In genomic region chr4:153418114-153418513, GRCh38 we compare ENCODE assay signal across 27 cellular contexts. TPM values are rescaled to one million over a fixed set of nuclear protein-coding genes. Genes with fewer than 3 reads are reported as not detected.
DNase-seq lines count a peak whose midpoint lies in the region; ATAC-seq and TF ChIP-seq lines count a peak whose summit lies in the region.
"Had no signal": no experiment of that assay in that cellular context is flagged by ENCODE, and none has a peak within 500 bp of the region (broad histone marks: within the 10 kb centered on the region; RNA-seq: fewer than 3 reads in every experiment).

No MANE protein-coding gene starts in this region.

- peaks cover 0 to 4% (median 3%) of the 10 kb centered on the region in 3 donors for H3K36me3 Mint-ChIP-seq in immature natural killer cell
- no peaks in the 10 kb centered on the region for H3K36me3 Mint-ChIP-seq in CD4-positive, alpha-beta T cell (ENCODE audit: low read depth)

- no peaks in the 10 kb centered on the region for H3K9me3 ChIP-seq in HUES6 (ENCODE audit: control insufficient read depth, insufficient read depth, low read depth, low read length)
- no peaks in the 10 kb centered on the region for H3K9me3 ChIP-seq in fibroblast of lung (ENCODE audit: control insufficient read depth, insufficient read depth, low read depth, low read length)
- H3K9me3 ChIP-seq in smooth muscle cell (replicated peaks; ENCODE audit: low read depth) = no peaks in the 10 kb centered on the region
- no peaks in the 10 kb centered on the region for H3K9me3 ChIP-seq in CD4-positive, alpha-beta T cell (ENCODE audit: control insufficient read depth, low read length)
- H3K9me3 ChIP-seq: HAP-1, left ventricle myocardium inferior, mucosa of descending colon, SJSA1, transverse colon had no signal

- peaks cover 15% of the 10 kb centered on the region; the same call in 1 of the 2 replicates for H3K4me1 ChIP-seq in HUES6 (ENCODE audit: control insufficient read depth, insufficient read depth, low read length)
- H3K4me1 ChIP-seq in fibroblast of lung (ENCODE audit: control insufficient read depth, extremely low read depth, insufficient read depth, low read length) = no peaks in the 10 kb centered on the region
- H3K4me1 ChIP-seq in smooth muscle cell (ENCODE audit: low read depth) = peaks cover 7% of the 10 kb centered on the region
- H3K4me1 ChIP-seq: left ventricle myocardium inferior, transverse colon had no signal

- intact Hi-C loops in CD4-positive, alpha-beta T cell (cut with DNase I, micrococcal nuclease) = loop anchor here in 1 of 2 experiments (5.0 kb wide), 1 partner anchor 51 kb away; no protein-coding TSS in a partner anchor

- H3K79me2 ChIP-seq in fibroblast of lung (ENCODE audit: control insufficient read depth, insufficient read depth, low read length) = no peaks in the 10 kb centered on the region
- H3K79me2 ChIP-seq in smooth muscle cell (ENCODE audit: low read depth) = no peaks in the 10 kb centered on the region

- POLR2A ChIA-PET in CD4-positive, alpha-beta T cell (lab: Charles Lee) = no interaction called here

- H3K27ac ChIP-seq in HUES6 (ENCODE audit: low read depth, low read length) (peak overlapping the region; percentile 34; the same call in 1 of the 2 replicates), fibroblast of lung (ENCODE audit: insufficient read depth, low read length) (no peak overlapping the region), smooth muscle cell (ENCODE audit: low read depth) (peak overlapping the region; percentile 7)
- H3K27ac ChIP-seq in CD4-positive, alpha-beta T cell (ENCODE audit: low read depth, low read length) = no peak overlapping the region
- H3K27ac ChIP-seq: cardiac muscle cell, left ventricle myocardium inferior, SJSA1, transverse colon had no signal

- H3K27ac Mint-ChIP-seq in immature natural killer cell = no peak overlapping the region
- H3K27ac Mint-ChIP-seq in CD4-positive, alpha-beta T cell = no peak overlapping the region
- H3K27ac Mint-ChIP-seq: stimulated activated naive CD8-positive, alpha-beta T cell treated with anti-CD3 and anti-CD28 coated beads, Interleukin-15, Interleukin-2, amounts not matched to agents 100 ng/mL and 50 ng/mL, for 24 hours had no signal

- ATAC-seq in CD4-positive, alpha-beta T cell (ENCODE audit: poor library complexity) = no peak
- ATAC-seq: mucosa of descending colon, Panc1 had no signal

- TF ChIP-seq CTCF in fibroblast of lung (conservative IDR thresholded peaks at IDR 0.05 in 1 of 2, IDR thresholded peaks at IDR 0.05 in 1 of 2; ENCODE audit: low read depth in 1 of 2, low read length in 2 of 2) (no peak), smooth muscle cell (IDR thresholded peaks at IDR 0.05; ENCODE audit: borderline replicate concordance, insufficient read depth, poor library complexity, severe bottlenecking) (no peak)
- no peak for TF ChIP-seq CTCF in CD4-positive, alpha-beta T cell (IDR thresholded peaks at IDR 0.05)

- no peaks in the 10 kb centered on the region for H3K9me3 Mint-ChIP-seq in immature natural killer cell
- H3K9me3 Mint-ChIP-seq in CD4-positive, alpha-beta T cell = no peaks in the 10 kb centered on the region
- H3K9me3 Mint-ChIP-seq: stimulated activated naive CD8-positive, alpha-beta T cell treated with anti-CD3 and anti-CD28 coated beads, Interleukin-15, Interleukin-2, amounts not matched to agents 100 ng/mL and 50 ng/mL, for 24 hours; T-helper 2 cell treated with Interferon-gamma antibody and Interleukin-4, amounts not matched to agents 5 μg/mL and 100 μg/mL, for 36 hours; WTC11 had no signal

- no peaks in the 10 kb centered on the region for H3K4me1 Mint-ChIP-seq in immature natural killer cell
- peaks cover 10% of the 10 kb centered on the region for H3K4me1 Mint-ChIP-seq in CD4-positive, alpha-beta T cell (ENCODE audit: low read depth)

- no peak overlapping the region for H3K4me2 ChIP-seq in fibroblast of lung (ENCODE audit: extremely low read depth, insufficient read depth, low read length)
- H3K4me2 ChIP-seq in smooth muscle cell = no peak overlapping the region

- no peaks in the 10 kb centered on the region for H3F3A ChIP-seq in smooth muscle cell (ENCODE audit: low read depth)

- H4K20me1 ChIP-seq in fibroblast of lung (ENCODE audit: control insufficient read depth, extremely low read depth, insufficient read depth, low read length) (no peaks in the 10 kb centered on the region), smooth muscle cell (ENCODE audit: low read depth) (no peaks in the 10 kb centered on the region)

- H3K4me3 Mint-ChIP-seq in immature natural killer cell = no peak overlapping the region
- H3K4me3 Mint-ChIP-seq in CD4-positive, alpha-beta T cell = no peak overlapping the region
- H3K4me3 Mint-ChIP-seq: stimulated activated naive CD8-positive, alpha-beta T cell treated with anti-CD3 and anti-CD28 coated beads, Interleukin-15, Interleukin-2, amounts not matched to agents 100 ng/mL and 50 ng/mL, for 24 hours; T-helper 2 cell treated with Interferon-gamma antibody and Interleukin-4, amounts not matched to agents 5 μg/mL and 100 μg/mL, for 36 hours; WTC11 had no signal

- no peak overlapping the region for H2AFZ ChIP-seq in fibroblast of lung (ENCODE audit: low read length)
- no peak overlapping the region for H2AFZ ChIP-seq in smooth muscle cell (ENCODE audit: low read depth)

- H3K9ac ChIP-seq in HUES6 (ENCODE audit: low read length) = no peak overlapping the region
- no peak overlapping the region for H3K9ac ChIP-seq in fibroblast of lung (ENCODE audit: insufficient read depth, low read length)
- H3K9ac ChIP-seq in smooth muscle cell (ENCODE audit: low read depth) = no peak overlapping the region

- no peaks in the 10 kb centered on the region for H3K27me3 ChIP-seq in HUES6 (ENCODE audit: control insufficient read depth, insufficient read depth, low read length)
- H3K27me3 ChIP-seq in fibroblast of lung (ENCODE audit: control insufficient read depth, insufficient read depth, low read length) = no peaks in the 10 kb centered on the region
- no peaks in the 10 kb centered on the region for H3K27me3 ChIP-seq in smooth muscle cell (ENCODE audit: low read depth)
- no peaks in the 10 kb centered on the region for H3K27me3 ChIP-seq in CD4-positive, alpha-beta T cell (ENCODE audit: control insufficient read depth, insufficient read depth, low read length)
- H3K27me3 ChIP-seq: cardiac muscle cell, SJSA1, transverse colon had no signal

- WGBS in smooth muscle cell (ENCODE audit: low lambda C conversion rate) = 63% methylated on average over 7 of the region's 7 CpGs

- H3K4me3 ChIP-seq in HUES6 (ENCODE audit: low read depth, low read length) (no peak overlapping the region), fibroblast of lung (replicated peaks in 1 of 4; ENCODE audit: control extremely low read depth in 1 of 4, insufficient read depth in 1 of 4, low read depth in 3 of 4, low read length in 4 of 4) (no peak overlapping the region), smooth muscle cell (no peak overlapping the region)
- H3K4me3 ChIP-seq: cardiac muscle cell, HAP-1, left ventricle myocardium inferior, mucosa of descending colon, SJSA1, transverse colon had no signal

- DNase-seq in RPMI7951 (ENCODE audit: low read depth) = peak; percentile 45
- DNase-seq in fibroblast of lung (ENCODE audit: low read depth in 2 of 2) = peak; percentile 32 to 57
- no peak for DNase-seq in smooth muscle cell (lab: John Stamatoyannopoulos, UW; ENCODE audit: unreplicated experiment)
- no peak for DNase-seq in immature natural killer cell
- no peak for DNase-seq in NK-92 treated with Interleukin-12 subunit alpha and Interleukin-12 subunit beta, amount 100 ng/mL, for 24 hours (lab: John Stamatoyannopoulos, UW)
- DNase-seq in CD4-positive, alpha-beta T cell = no peak
- DNase-seq: activated CD4-positive, alpha-beta T cell treated with anti-CD3 and anti-CD28 coated beads, Interleukin-2, amount 50 U/mL, for 48 hours; activated gamma-delta T cell; AML-193; erythroblast; Kasumi-1; left ventricle myocardium inferior; mucosa of descending colon; NCI-H1436; NCI-H2171; NCI-H774; small intestine; stimulated activated CD4-positive, alpha-beta T cell treated with anti-CD3 and anti-CD28 coated beads, Interleukin-2, amount 100 ng/mL, for 48 hours; transverse colon had no signal

- H3K27me3 Mint-ChIP-seq in immature natural killer cell (ENCODE audit: low read depth in 3 of 3) = peaks cover 0 to 2% (median 0%) of the 10 kb centered on the region in 3 donors
- no peaks in the 10 kb centered on the region for H3K27me3 Mint-ChIP-seq in CD4-positive, alpha-beta T cell
- H3K27me3 Mint-ChIP-seq: stimulated activated naive CD8-positive, alpha-beta T cell treated with anti-CD3 and anti-CD28 coated beads, Interleukin-15, Interleukin-2, amounts not matched to agents 100 ng/mL and 50 ng/mL, for 24 hours had no signal

- H3K36me3 ChIP-seq in HUES6 (ENCODE audit: control insufficient read depth, insufficient read depth, low read length) (peaks cover 4% of the 10 kb centered on the region; the same call in 1 of the 2 replicates), fibroblast of lung (ENCODE audit: control insufficient read depth, insufficient read depth, low read length) (no peaks in the 10 kb centered on the region), smooth muscle cell (ENCODE audit: low read depth) (no peaks in the 10 kb centered on the region)
- H3K36me3 ChIP-seq: cardiac muscle cell, HAP-1, left ventricle myocardium inferior, SJSA1, transverse colon had no signal

- CTCF ChIA-PET in CD4-positive, alpha-beta T cell (lab: Charles Lee) = no interaction called here

RNA-seq across cellular contexts. Expression of gene TMEM131L, which starts 48.0 kb away (rescaled TPM):
- total RNA-seq in RPMI7951 (2014; rRNA removed; shearing (Covaris generic)) = 10.8 and 11.7 TPM in 2 replicates
- total RNA-seq in fibroblast of lung = 7.2 and 15.0 TPM in 2 replicates
- 7.7 and 12.5 TPM in 2 replicates for polyA plus RNA-seq in fibroblast of lung
- polyA plus RNA-seq in fibroblast of lung (2012) = 7.3 and 10.5 TPM in 2 replicates
- polyA minus RNA-seq in fibroblast of lung (ENCODE audit: low replicate concordance) = 8.1 and 22.0 TPM in 2 replicates
- 6.7 and 12.9 TPM in 2 replicates for total RNA-seq in smooth muscle cell
- 2.6 and 4.3 TPM in 2 replicates for polyA plus RNA-seq in smooth muscle cell
- 10 to 100 TPM in 2 of 3 donors, 1 to 10 TPM in 1; 9.3 to 32.4 (median 20.6) TPM for polyA plus RNA-seq in immature natural killer cell
- total RNA-seq in CD4-positive, alpha-beta T cell = 100 to 1,000 TPM; 101 to 106 TPM

Comparison
In these comparisons a context has a peak if more than half of its experiments do, and no peak if none do; other contexts are left out.
1. H3K27ac ChIP-seq: peak in HUES6 (single experiment) and smooth muscle cell (single experiment); none in fibroblast of lung (single experiment) and CD4-positive, alpha-beta T cell (single experiment).
2. DNase-seq: peak in RPMI7951 (single experiment) and fibroblast of lung (2 of 2); none in smooth muscle cell (single experiment), immature natural killer cell (0 of 3), NK-92 treated with Interleukin-12 subunit alpha and Interleukin-12 subunit beta, amount 100 ng/mL, for 24 hours (single experiment) and CD4-positive, alpha-beta T cell (0 of 10).